In the genomic region with DNA sequence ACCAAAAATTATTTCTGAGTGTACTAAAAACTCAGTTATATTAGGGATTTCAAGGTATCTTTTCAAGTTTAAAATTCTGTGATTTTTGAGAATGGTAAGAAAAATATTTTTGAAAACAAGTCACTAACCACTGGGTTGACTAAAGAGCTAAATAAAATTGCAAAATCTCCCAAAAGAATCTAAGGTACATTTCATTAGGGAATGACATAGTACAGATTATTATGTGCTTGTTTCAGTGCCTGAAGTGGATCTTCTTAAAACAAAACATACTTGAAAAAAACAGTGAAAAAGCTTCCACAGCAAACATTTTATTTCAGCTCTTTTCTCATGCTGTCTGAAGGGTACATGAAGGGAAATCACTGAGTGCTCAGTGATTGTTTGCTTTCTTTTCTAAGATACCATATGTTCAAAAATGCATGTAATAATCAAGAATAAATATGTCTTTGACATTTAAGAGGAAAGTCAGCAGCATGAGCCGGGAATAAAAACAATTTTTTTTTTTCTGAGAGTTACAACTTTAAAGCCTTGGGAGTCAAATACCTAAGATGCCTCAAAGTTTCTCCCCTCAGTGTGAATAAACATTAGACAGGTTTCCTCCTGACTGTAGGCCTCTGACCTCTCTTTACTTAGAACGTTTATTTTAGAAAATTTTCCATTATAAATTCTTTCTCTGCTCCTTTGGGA, we compare ENCODE assay signal across 15 cellular contexts.
DNase-seq lines count a peak whose midpoint lies in the region; ATAC-seq and TF ChIP-seq lines count a peak whose summit lies in the region.
"Had no signal": no experiment of that assay in that cellular context is flagged by ENCODE, and none has a peak within 500 bp of the region (broad histone marks: within the 10 kb centered on the region; RNA-seq: fewer than 3 reads in every experiment).

No MANE protein-coding gene starts in this region.

- H3K36me3 ChIP-seq in right lobe of liver (no peaks in the 10 kb centered on the region), suprapubic skin (no peaks in the 10 kb centered on the region)
- H3K36me3 ChIP-seq: thoracic aorta had no signal

- H3K4me1 Mint-ChIP-seq in HFFc6 (ENCODE audit: low read depth) = peaks cover 54% of the 10 kb centered on the region
- H3K4me1 Mint-ChIP-seq: activated B cell treated with CpG ODN at 0.5 μM for 24 hours had no signal

- peak overlapping the region; percentile 76 for H3K27ac Mint-ChIP-seq in HFFc6
- H3K27ac Mint-ChIP-seq: activated B cell treated with CpG ODN at 0.5 μM for 24 hours had no signal

- TF ChIP-seq EP300 in suprapubic skin (IDR thresholded peaks at IDR 0.05) = no peak

- H3K9me3 ChIP-seq in right lobe of liver (no peaks in the 10 kb centered on the region), suprapubic skin (no peaks in the 10 kb centered on the region)
- H3K9me3 ChIP-seq: thoracic aorta had no signal

- no peak for TF ChIP-seq CTCF in HFFc6 (IDR thresholded peaks at IDR 0.05)
- TF ChIP-seq CTCF in right lobe of liver (IDR thresholded peaks at IDR 0.05) = no peak
- no peak for TF ChIP-seq CTCF in suprapubic skin (IDR thresholded peaks at IDR 0.05)

- H3K4me3 Mint-ChIP-seq in HFFc6 = peak overlapping the region; percentile 32
- H3K4me3 Mint-ChIP-seq: activated B cell treated with CpG ODN at 0.5 μM for 24 hours had no signal

- H3K4me1 ChIP-seq in right lobe of liver (peaks cover 0 to 6% (median 3%) of the 10 kb centered on the region in 4 donors), suprapubic skin (no peaks in the 10 kb centered on the region)

- WGBS in right lobe of liver (ENCODE audit: insufficient coverage, low coverage, low lambda C conversion rate, missing lambda C conversion rate) = 32% methylated on average over 2 of the region's 2 CpGs
- WGBS in suprapubic skin = 22% methylated on average over 2 of the region's 2 CpGs

- H3K27me3 Mint-ChIP-seq in HFFc6 (ENCODE audit: insufficient read depth) = no peaks in the 10 kb centered on the region; the same call in 1 of the 2 replicates
- H3K27me3 Mint-ChIP-seq: activated B cell treated with CpG ODN at 0.5 μM for 24 hours had no signal

- TF ChIP-seq POLR2A in right lobe of liver (IDR thresholded peaks at IDR 0.05) (no peak), suprapubic skin (IDR thresholded peaks at IDR 0.05) (no peak)

- ATAC-seq in right lobe of liver = peak in 3 of 4 donors; percentile 10 to 46 (median 28)
- ATAC-seq in GM21447 (IDR thresholded peaks at IDR 0.05; ENCODE audit: unreplicated experiment) = no peak

- DNase-seq in HFFc6 (peak; percentile 17), caudate nucleus (lab: John Stamatoyannopoulos, UW) (no peak), right lobe of liver (no peak), suprapubic skin (ENCODE audit: low spot score in 2 of 2) (no peak), T-helper 2 cell (no peak), HPDE6-E6E7 (ENCODE audit: extremely low spot score) (no peak), NCI-H1105 (lab: John Stamatoyannopoulos, UW) (no peak)
- DNase-seq: activated B cell treated with CpG ODN at 0.5 μM for 24 hours; activated effector memory CD4-positive, alpha-beta T cell treated with anti-CD3 and anti-CD28 coated beads, Interleukin-2, amount 50 U/mL, for 16 hours; DMS153; H7; midbrain; NCI-H1417 had no signal

- H3K36me3 Mint-ChIP-seq in HFFc6 (ENCODE audit: low read depth) = no peaks in the 10 kb centered on the region

- H3K27me3 ChIP-seq in right lobe of liver = no peaks in the 10 kb centered on the region
- H3K27me3 ChIP-seq in suprapubic skin = no peaks in the 10 kb centered on the region

- H3K4me3 ChIP-seq in right lobe of liver = no peak overlapping the region
- H3K4me3 ChIP-seq in suprapubic skin = no peak overlapping the region
- H3K4me3 ChIP-seq: thoracic aorta had no signal

- H3K27ac ChIP-seq in caudate nucleus (ENCODE audit: low read depth, low read length) = peak overlapping the region; percentile 22
- H3K27ac ChIP-seq in right lobe of liver = peak overlapping the region in 1 of 3 donors; percentile 21
- peak overlapping the region; percentile 17 for H3K27ac ChIP-seq in suprapubic skin
- H3K27ac ChIP-seq: thoracic aorta had no signal

- intact Hi-C loops in right lobe of liver (cut with DNase I) = no loop called here

- H3K9me3 Mint-ChIP-seq in HFFc6 = no peaks in the 10 kb centered on the region
